16 cellular contexts compared by ENCODE assay signal in genomic region chr10:12388671-12389070, GRCh38. TPM values are rescaled to one million over a fixed set of nuclear protein-coding genes. Genes with fewer than 3 reads are reported as not detected.
A peak's percentile ranks its signal among the peaks of the same experiment; 100 is the strongest.
DNase-seq lines count a peak whose midpoint lies in the region; ATAC-seq, FAIRE-seq and TF ChIP-seq lines count a peak whose summit lies in the region.
"Had no signal": no experiment of that assay in that cellular context is flagged by ENCODE, and none has a peak within 500 bp of the region (broad histone marks: within the 10 kb centered on the region; RNA-seq: fewer than 3 reads in every experiment).

No MANE protein-coding gene starts in this region.

- H3K4me1 ChIP-seq in IMR-90 (ENCODE audit: control insufficient read depth, insufficient read depth, low read length): no peaks in the 10 kb centered on the region; the same call in 1 of the 2 replicates
- H3K4me1 ChIP-seq in GM12878 (ENCODE audit: control insufficient read depth, insufficient read depth, low read length): peaks cover 5% of the 10 kb centered on the region
- H3K4me1 ChIP-seq in gastrocnemius medialis: no peaks in the 10 kb centered on the region

- no peak overlapping the region for H3K4ac ChIP-seq in IMR-90 (ENCODE audit: low read depth, low read length)

- intact Hi-C loops in IMR-90 (cut with micrococcal nuclease): no loop called here
- intact Hi-C loops in GM12878 (cut with micrococcal nuclease; ENCODE audit: unreplicated experiment): no loop called here
- intact Hi-C loops in gastrocnemius medialis (cut with DNase I; ENCODE audit: low total_unique reads): no loop called here

- peaks cover 29% of the 10 kb centered on the region for H3K4me1 Mint-ChIP-seq in stimulated activated effector memory CD8-positive, alpha-beta T cell treated with anti-CD3 and anti-CD28 coated beads, Interleukin-12 subunit alpha, Interleukin-12 subunit beta, amount 100 ng/mL, for 72 hours

- WGBS in IMR-90 (ENCODE audit: extremely low coverage in 2 of 2, insufficient read length in 1 of 2), 2 experiments: 77% methylated on average over 9 of the region's 17 CpGs; no CpG with 5 or more reads in 1 of the 2 experiments
- 97% methylated on average over 17 of the region's 17 CpGs for WGBS in GM12878 (ENCODE audit: insufficient coverage, insufficient replicate concordance, low lambda C conversion rate, missing lambda C conversion rate)

- H3K9me3 ChIP-seq in IMR-90 (ENCODE audit: control insufficient read depth, insufficient read depth, low read length) (0 out of 2 replicates have a peak, but pooled peaks cover 3% of the 10 kb centered on the region), GM12878 (replicated peaks; ENCODE audit: control insufficient read depth, insufficient read depth, low read length) (peaks cover 3% of the 10 kb centered on the region; the same call in 2 of the 3 replicates), gastrocnemius medialis (no peaks in the 10 kb centered on the region)
- H3K9me3 ChIP-seq: pancreas, SK-N-SH had no signal

- H3K14ac ChIP-seq in IMR-90 (replicated peaks; ENCODE audit: low read depth, low read length): no peak overlapping the region

- H4K20me1 ChIP-seq in IMR-90 (ENCODE audit: insufficient read depth, low read length) (no peaks in the 10 kb centered on the region), GM12878 (ENCODE audit: control insufficient read depth, insufficient read depth) (no peaks in the 10 kb centered on the region)

- no peak overlapping the region for H3K18ac ChIP-seq in IMR-90 (ENCODE audit: low read depth, low read length)

- TF ChIP-seq POLR2A in IMR-90 (IDR thresholded peaks at IDR 0.05; ENCODE audit: low read depth, low read length) (no peak), GM12878 (IDR thresholded peaks at IDR 0.05; ENCODE audit: low read depth, low read length) (no peak), gastrocnemius medialis (IDR thresholded peaks at IDR 0.05) (no peak)

- TF ChIP-seq CTCF in IMR-90 (conservative IDR thresholded peaks at IDR 0.05; ENCODE audit: low read depth, low read length): no peak
- TF ChIP-seq CTCF in GM12878 (IDR thresholded peaks at IDR 0.05 in 2 of 3, conservative IDR thresholded peaks at IDR 0.05 in 1 of 3; ENCODE audit: control insufficient read depth in 2 of 3, extremely low read depth in 1 of 3, insufficient read depth in 1 of 3, low read depth in 3 of 3, low read length in 3 of 3): no peak
- no peak for TF ChIP-seq CTCF in gastrocnemius medialis (IDR thresholded peaks at IDR 0.05 in 4 of 5, conservative IDR thresholded peaks at IDR 0.05 in 1 of 5)

- DNase-seq in DMS153 (lab: John Stamatoyannopoulos, UW) (peak; percentile 4), DMS153 treated with DMSO at 0.1 percent for 48 hours (lab: John Stamatoyannopoulos, UW; ENCODE audit: unreplicated experiment) (no peak), IMR-90 (no peak), GM12878 (ENCODE audit: low read depth, low spot score) (no peak), activated gamma-delta T cell treated with Interleukin-2 at 50 U/mL for 16 hours (no peak), NCI-H446 (lab: John Stamatoyannopoulos, UW) (no peak), gastrocnemius medialis (no peak)
- DNase-seq in stimulated activated effector memory CD8-positive, alpha-beta T cell treated with anti-CD3 and anti-CD28 coated beads, Interleukin-12 subunit alpha, Interleukin-12 subunit beta, amount 100 ng/mL, for 72 hours (ENCODE audit: low spot score in 2 of 2): no peak
- DNase-seq: H7; naive thymus-derived CD4-positive, alpha-beta T cell; SK-N-SH; stimulated activated CD4-positive, alpha-beta T cell treated with anti-CD3 and anti-CD28 coated beads, Interleukin-2, amount 100 ng/mL, for 24 hours; T1000 had no signal

- H2AK5ac ChIP-seq in IMR-90 (ENCODE audit: low read depth, low read length): no peak overlapping the region

- ATAC-seq in IMR-90 (ENCODE audit: low read depth): no peak
- ATAC-seq in GM12878: no peak
- no peak for ATAC-seq in stimulated activated effector memory CD8-positive, alpha-beta T cell treated with anti-CD3 and anti-CD28 coated beads, Interleukin-12 subunit alpha, Interleukin-12 subunit beta, amount 100 ng/mL, for 72 hours
- ATAC-seq in gastrocnemius medialis: no peak
- ATAC-seq: naive thymus-derived CD4-positive, alpha-beta T cell had no signal

- no peak overlapping the region for H2BK120ac ChIP-seq in IMR-90 (ENCODE audit: low read depth, low read length)

- no peak overlapping the region for H4K91ac ChIP-seq in IMR-90 (ENCODE audit: insufficient read depth, low read depth, low read length)

- no peaks in the 10 kb centered on the region for H3K9me1 ChIP-seq in IMR-90 (ENCODE audit: insufficient read depth, low read length)

- H2BK15ac ChIP-seq in IMR-90 (ENCODE audit: low read depth, low read length): no peak overlapping the region

- no peaks in the 10 kb centered on the region for H3K79me1 ChIP-seq in IMR-90 (ENCODE audit: low read depth in 1 of 2, low read length in 2 of 2)

- no peak overlapping the region for H3K56ac ChIP-seq in IMR-90 (ENCODE audit: extremely low read depth, insufficient read depth, low read length)

- H3K9me3 Mint-ChIP-seq in stimulated activated effector memory CD8-positive, alpha-beta T cell treated with anti-CD3 and anti-CD28 coated beads, Interleukin-12 subunit alpha, Interleukin-12 subunit beta, amount 100 ng/mL, for 72 hours: peaks cover 7% of the 10 kb centered on the region

- no peak overlapping the region for H4K5ac ChIP-seq in IMR-90 (ENCODE audit: low read depth, low read length)

- no peak overlapping the region for H2BK5ac ChIP-seq in IMR-90 (ENCODE audit: low read depth, low read length, poor library complexity, severe bottlenecking)

- H3K27ac ChIP-seq in IMR-90 (ENCODE audit: insufficient read depth, low read length) (no peak overlapping the region), GM12878 (ENCODE audit: control insufficient read depth, insufficient read depth) (no peak overlapping the region), gastrocnemius medialis (no peak overlapping the region)
- H3K27ac ChIP-seq: 22Rv1 had no signal

- H3K27me3 ChIP-seq in IMR-90 (ENCODE audit: control insufficient read depth, insufficient read depth, low read length): 0 out of 2 replicates have a peak, but pooled peaks cover 4% of the 10 kb centered on the region
- H3K27me3 ChIP-seq in GM12878 (replicated peaks in 1 of 2; ENCODE audit: control insufficient read depth in 2 of 2, insufficient read depth in 2 of 2, low read length in 1 of 2): no peaks in the 10 kb centered on the region
- H3K27me3 ChIP-seq in gastrocnemius medialis: no peaks in the 10 kb centered on the region
- H3K27me3 ChIP-seq: pancreas had no signal

- H3K4me2 ChIP-seq in IMR-90 (ENCODE audit: low read depth, low read length) (no peak overlapping the region), GM12878 (ENCODE audit: control insufficient read depth, insufficient read depth) (no peak overlapping the region)
- H3K4me2 ChIP-seq: SK-N-SH had no signal

- no peaks in the 10 kb centered on the region for H3K36me3 Mint-ChIP-seq in stimulated activated effector memory CD8-positive, alpha-beta T cell treated with anti-CD3 and anti-CD28 coated beads, Interleukin-12 subunit alpha, Interleukin-12 subunit beta, amount 100 ng/mL, for 72 hours

- dilution Hi-C loops in IMR-90 (cut with HindIII; ENCODE audit: low sequenced_read_pairs, unreplicated experiment): no loop called here

- in situ Hi-C loops in IMR-90 (cut with MboI; ENCODE audit: low sequenced_read_pairs): no loop called here
- in situ Hi-C loops in GM12878 (cut with MboI): no loop called here
- in situ Hi-C loops in gastrocnemius medialis (cut with MboI; ENCODE audit: low sequenced_read_pairs in 4 of 4): no loop called here

- BruUV-seq in IMR-90 (replicated peaks; lab: Mats Ljungman, UMichigan) (no TSS peak), GM12878 (replicated peaks; lab: Mats Ljungman, UMichigan) (no TSS peak)

- no peak overlapping the region for H3K23ac ChIP-seq in IMR-90 (ENCODE audit: low read depth, low read length)

- SMC1A ChIA-PET in GM12878 (lab: Charles Lee; ENCODE audit: uncharacterized antibody, unreplicated experiment): interaction anchor here (1.1 to 1.4 kb wide), 3 partner anchors 12 to 52 kb away, joined by 3 read pairs; no protein-coding TSS in a partner anchor

- H2AFZ ChIP-seq in IMR-90 (replicated peaks; ENCODE audit: low read length, poor library complexity) (no peak overlapping the region), GM12878 (ENCODE audit: control insufficient read depth, low read depth, low read length) (no peak overlapping the region)

- H3K27ac Mint-ChIP-seq in stimulated activated effector memory CD8-positive, alpha-beta T cell treated with anti-CD3 and anti-CD28 coated beads, Interleukin-12 subunit alpha, Interleukin-12 subunit beta, amount 100 ng/mL, for 72 hours: peak overlapping the region; percentile 54

- no peak for TF ChIP-seq EP300 in GM12878 (IDR thresholded peaks at IDR 0.05; ENCODE audit: borderline replicate concordance in 1 of 2, control insufficient read depth in 1 of 2, low read depth in 2 of 2, low read length in 2 of 2)

- peak overlapping the region; percentile 22 for H2AK9ac ChIP-seq in IMR-90 (replicated peaks; ENCODE audit: low read depth, low read length, poor library complexity)

- POLR2A ChIA-PET in IMR-90 (lab: Charles Lee; ENCODE audit: unreplicated experiment): no interaction called here
- POLR2A ChIA-PET in GM12878 (lab: Charles Lee): no interaction called here

- FAIRE-seq in GM12878 (lab: Jason Lieb, UNC): no peak
- FAIRE-seq: endometrium, pancreas had no signal

- H4K8ac ChIP-seq in IMR-90 (ENCODE audit: low read depth in 2 of 2, low read length in 2 of 2): no peak overlapping the region

- H3K36me3 ChIP-seq in IMR-90 (ENCODE audit: control insufficient read depth, insufficient read depth, low read length) (no peaks in the 10 kb centered on the region), GM12878 (ENCODE audit: control insufficient read depth in 2 of 2, insufficient read depth in 2 of 2, low read length in 1 of 2) (no peaks in the 10 kb centered on the region), gastrocnemius medialis (no peaks in the 10 kb centered on the region)
- H3K36me3 ChIP-seq: pancreas had no signal

- H3K79me2 ChIP-seq in GM12878 (ENCODE audit: control insufficient read depth, insufficient read depth, low read length): peaks cover 5% of the 10 kb centered on the region

- TF ChIP-seq RAD21 in IMR-90 (IDR thresholded peaks at IDR 0.05; ENCODE audit: low read length): no peak
- no peak for TF ChIP-seq RAD21 in GM12878 (IDR thresholded peaks at IDR 0.05; ENCODE audit: insufficient read depth, low read depth, low read length)

- H2BK20ac ChIP-seq in IMR-90 (ENCODE audit: low read depth, low read length): no peak overlapping the region

- H3K9ac ChIP-seq in IMR-90 (ENCODE audit: low read depth, low read length) (no peak overlapping the region), GM12878 (ENCODE audit: control insufficient read depth, insufficient read depth, low read length) (no peak overlapping the region)
- H3K9ac ChIP-seq: SK-N-SH had no signal

- H3K4me3 ChIP-seq in IMR-90 (ENCODE audit: insufficient read depth, low read depth, low read length): no peak overlapping the region
- H3K4me3 ChIP-seq in GM12878: no peak overlapping the region
- H3K4me3 ChIP-seq in gastrocnemius medialis: no peak overlapping the region
- H3K4me3 ChIP-seq: pancreas had no signal

- H3K4me3 Mint-ChIP-seq in stimulated activated effector memory CD8-positive, alpha-beta T cell treated with anti-CD3 and anti-CD28 coated beads, Interleukin-12 subunit alpha, Interleukin-12 subunit beta, amount 100 ng/mL, for 72 hours: no peak overlapping the region

- CTCF ChIA-PET in IMR-90 (lab: Yijun Ruan, JAX) (no interaction called here), GM12878 (lab: Yijun Ruan, JAX) (interaction anchor here (1.5 kb wide), 1 partner anchor 23 kb away, joined by 3 read pairs; no protein-coding TSS in a partner anchor)

- RAD21 ChIA-PET in GM12878 (lab: Charles Lee; ENCODE audit: unreplicated experiment): interaction anchor here (1.1 kb wide), 1 partner anchor 93 kb away, joined by 3 read pairs; no protein-coding TSS in a partner anchor

RNA-seq across cellular contexts. Expression of gene CAMK1D, which starts 39.3 kb away (rescaled TPM):
- total RNA-seq in IMR-90 (2012; rRNA removed) (4.2 and 5.0 TPM in 2 replicates), GM12878 (2014; rRNA removed) (12.3 and 14.2 TPM in 2 replicates), GM12878 (2014; rRNA removed; fragmentation: Illumina TruSeq; extraction: Trizol) (14.6 and 15.0 TPM in 2 replicates), GM12878 (2021) (35.5 and 37.0 TPM in 2 replicates), gastrocnemius medialis (1 to 10 TPM in 3 of 4 donors, under 1 TPM in 1; 0.55 to 2.2 (median 1.5) TPM)
- polyA plus RNA-seq in IMR-90 (2012; rRNA removed) (4.1 and 5.3 TPM in 2 replicates), GM12878 (2011; rRNA removed) (12.3 and 14.4 TPM in 2 replicates), GM12878 (2014; fragmentation: Illumina TruSeq; extraction: Trizol) (25.9 and 30.3 TPM in 2 replicates), GM12878 (2014; fragmentation: Nextera tagmentation; extraction: Ambion mirVana) (1 to 10 TPM; 2.1 to 5.5 TPM), GM12878 (2014; rRNA removed) (19.5 and 19.6 TPM in 2 replicates), GM12878 (2016; fragmentation: Nextera tagmentation; extraction: Ambion mirVana) (10 to 100 TPM in 1 of 2 experiments, 1 to 10 TPM in 1; 3.5 to 20.0 TPM)
- polyA plus RNA-seq in IMR-90 (2012; cell fraction: cytosol; rRNA removed): 2.5 and 2.6 TPM in 2 replicates
- polyA plus RNA-seq in IMR-90 (2012; cell fraction: nucleus; rRNA removed; ENCODE audit: low replicate concordance): 3.2 and 9.7 TPM in 2 replicates
- 70.4 and 80.7 TPM in 2 replicates for total RNA-seq in GM12878 (2013; cell fraction: nucleolus; rRNA removed)
- polyA plus RNA-seq in GM12878 (2011; ENCODE audit: low read depth): 10.3 TPM
- 11.2 and 14.2 TPM in 2 replicates for polyA plus RNA-seq in GM12878 (2011; cell fraction: cytosol; rRNA removed)
- polyA plus RNA-seq in GM12878 (2011; cell fraction: nucleus; rRNA removed): 11.2 and 12.9 TPM in 2 replicates
- polyA plus RNA-seq in GM12878 (2012): 13.4 and 15.8 TPM in 2 replicates
- 11.3 and 16.2 TPM in 2 replicates for polyA minus RNA-seq in GM12878 (2011; rRNA and poly(A)+ RNA removed)
- polyA minus RNA-seq in GM12878 (2011; cell fraction: cytosol; rRNA and poly(A)+ RNA removed): 4.8 and 6.5 TPM in 2 replicates
- polyA minus RNA-seq in GM12878 (2011; cell fraction: nucleus; rRNA and poly(A)+ RNA removed): 3.9 and 5.7 TPM in 2 replicates
